ENCODE assay signal across 1 cellular context in the genomic region with DNA sequence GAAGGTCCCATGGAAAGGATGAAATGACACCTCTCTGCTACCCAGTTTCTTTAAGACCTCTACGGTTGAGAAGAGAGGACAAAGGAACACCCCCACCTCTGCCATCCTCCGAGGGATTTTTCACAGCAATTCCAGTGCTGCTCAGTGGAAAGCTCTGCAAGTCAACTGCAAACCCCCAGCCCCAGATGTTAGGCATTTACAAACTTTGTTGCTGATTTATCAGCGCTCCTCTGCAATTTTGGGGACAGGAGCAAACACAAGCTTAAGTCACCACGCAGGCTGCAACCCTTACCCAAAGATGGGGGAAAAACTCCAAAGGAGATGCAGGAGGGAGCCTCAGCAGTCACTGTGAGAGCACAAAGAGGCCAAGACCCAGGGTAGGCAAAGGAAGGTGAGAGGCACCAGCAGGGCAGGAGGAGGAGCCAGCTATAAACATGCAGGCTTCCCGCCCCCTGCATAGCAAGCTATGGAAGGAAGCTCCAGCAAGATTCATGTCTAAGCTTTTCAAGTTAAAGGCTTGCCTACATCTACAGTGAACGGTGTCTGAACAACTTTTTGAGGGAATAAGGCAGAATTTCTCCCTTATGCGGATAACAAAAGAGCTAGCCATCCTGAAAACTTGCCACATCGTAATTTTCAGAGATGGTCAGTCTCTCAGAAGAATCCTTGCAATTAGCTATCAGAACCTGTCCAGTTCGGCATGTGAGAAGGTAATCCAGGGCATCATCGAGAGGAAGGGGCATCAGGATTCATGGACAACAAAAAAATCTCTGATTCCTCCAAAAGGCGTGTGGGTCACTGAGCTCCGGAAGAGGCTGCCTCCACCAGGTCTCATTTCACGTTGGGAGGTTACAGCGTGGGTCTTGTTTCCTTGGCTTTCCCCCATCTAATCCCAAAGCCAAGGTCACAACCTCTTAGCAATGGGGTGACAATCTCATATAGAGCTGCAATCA.
TF ChIP-seq lines count a peak whose summit lies in the region.

No MANE protein-coding gene starts in this region.

TF ChIP-seq in HepG2, 621 proteins besides CTCF, POLR2A, EP300 and RAD21:
- TF ChIP-seq NRL (CRISPR knock-in tag; IDR thresholded peaks at IDR 0.05; ENCODE audit: borderline replicate concordance) (no peak), EZH2 (conservative IDR thresholded peaks at IDR 0.05; ENCODE audit: low read depth, low read length) (no peak), ZNF724P (CRISPR knock-in tag; IDR thresholded peaks at IDR 0.05; ENCODE audit: borderline replicate concordance) (no peak), TGIF2 (CRISPR knock-in tag; IDR thresholded peaks at IDR 0.05) (no peak), ZNF761 (CRISPR knock-in tag; conservative IDR thresholded peaks at IDR 0.05) (no peak), HNRNPK (IDR thresholded peaks at IDR 0.05; ENCODE audit: low read depth, low read length, poor library complexity, severe bottlenecking) (no peak), GATAD1 (CRISPR knock-in tag; IDR thresholded peaks at IDR 0.05) (no peak), KMT2A (CRISPR knock-in tag; IDR thresholded peaks at IDR 0.05) (no peak), HNRNPLL (IDR thresholded peaks at IDR 0.05; ENCODE audit: low read depth, low read length, poor library complexity, severe bottlenecking) (no peak), TBP (CRISPR knock-in tag; IDR thresholded peaks at IDR 0.05) (no peak), RFX5 (IDR thresholded peaks at IDR 0.05; ENCODE audit: low read depth, low read length) (no peak), NFKBIZ (CRISPR knock-in tag; IDR thresholded peaks at IDR 0.05) (no peak)
- TF ChIP-seq, protein P1, sequence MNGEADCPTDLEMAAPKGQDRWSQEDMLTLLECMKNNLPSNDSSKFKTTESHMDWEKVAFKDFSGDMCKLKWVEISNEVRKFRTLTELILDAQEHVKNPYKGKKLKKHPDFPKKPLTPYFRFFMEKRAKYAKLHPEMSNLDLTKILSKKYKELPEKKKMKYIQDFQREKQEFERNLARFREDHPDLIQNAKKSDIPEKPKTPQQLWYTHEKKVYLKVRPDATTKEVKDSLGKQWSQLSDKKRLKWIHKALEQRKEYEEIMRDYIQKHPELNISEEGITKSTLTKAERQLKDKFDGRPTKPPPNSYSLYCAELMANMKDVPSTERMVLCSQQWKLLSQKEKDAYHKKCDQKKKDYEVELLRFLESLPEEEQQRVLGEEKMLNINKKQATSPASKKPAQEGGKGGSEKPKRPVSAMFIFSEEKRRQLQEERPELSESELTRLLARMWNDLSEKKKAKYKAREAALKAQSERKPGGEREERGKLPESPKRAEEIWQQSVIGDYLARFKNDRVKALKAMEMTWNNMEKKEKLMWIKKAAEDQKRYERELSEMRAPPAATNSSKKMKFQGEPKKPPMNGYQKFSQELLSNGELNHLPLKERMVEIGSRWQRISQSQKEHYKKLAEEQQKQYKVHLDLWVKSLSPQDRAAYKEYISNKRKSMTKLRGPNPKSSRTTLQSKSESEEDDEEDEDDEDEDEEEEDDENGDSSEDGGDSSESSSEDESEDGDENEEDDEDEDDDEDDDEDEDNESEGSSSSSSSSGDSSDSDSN (CRISPR knock-in tag; IDR thresholded peaks at IDR 0.05), result no peak
- TF ChIP-seq, protein P2, sequence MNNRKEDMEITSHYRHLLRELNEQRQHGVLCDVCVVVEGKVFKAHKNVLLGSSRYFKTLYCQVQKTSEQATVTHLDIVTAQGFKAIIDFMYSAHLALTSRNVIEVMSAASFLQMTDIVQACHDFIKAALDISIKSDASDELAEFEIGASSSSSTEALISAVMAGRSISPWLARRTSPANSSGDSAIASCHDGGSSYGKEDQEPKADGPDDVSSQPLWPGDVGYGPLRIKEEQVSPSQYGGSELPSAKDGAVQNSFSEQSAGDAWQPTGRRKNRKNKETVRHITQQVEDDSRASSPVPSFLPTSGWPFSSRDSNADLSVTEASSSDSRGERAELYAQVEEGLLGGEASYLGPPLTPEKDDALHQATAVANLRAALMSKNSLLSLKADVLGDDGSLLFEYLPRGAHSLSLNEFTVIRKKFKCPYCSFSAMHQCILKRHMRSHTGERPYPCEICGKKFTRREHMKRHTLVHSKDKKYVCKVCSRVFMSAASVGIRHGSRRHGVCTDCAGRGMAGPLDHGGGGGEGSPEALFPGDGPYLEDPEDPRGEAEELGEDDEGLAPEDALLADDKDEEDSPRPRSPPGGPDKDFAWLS (CRISPR knock-in tag; IDR thresholded peaks at IDR 0.05; ENCODE audit: borderline replicate concordance), result no peak
